9 cellular contexts compared by ENCODE assay signal in genomic region chr2:206693399-206694137, GRCh38. TPM values are rescaled to one million over a fixed set of nuclear protein-coding genes. Genes with fewer than 3 reads are reported as not detected.
A peak's percentile ranks its signal among the peaks of the same experiment; 100 is the strongest.
DNase-seq lines count a peak whose midpoint lies in the region; ATAC-seq and TF ChIP-seq lines count a peak whose summit lies in the region.
"Had no signal": no experiment of that assay in that cellular context is flagged by ENCODE, and none has a peak within 500 bp of the region (broad histone marks: within the 10 kb centered on the region; RNA-seq: fewer than 3 reads in every experiment).

No MANE protein-coding gene starts in this region.

- H3K36me3 ChIP-seq in endodermal cell (ENCODE audit: control insufficient read depth, insufficient read depth, low read length): no peaks in the 10 kb centered on the region
- H3K36me3 ChIP-seq in vagina: no peaks in the 10 kb centered on the region
- H3K36me3 ChIP-seq: BLaER1 had no signal

- no peaks in the 10 kb centered on the region for H3K27me3 Mint-ChIP-seq in endodermal cell (ENCODE audit: insufficient read depth)
- H3K27me3 Mint-ChIP-seq in mesothelial cell of epicardium (ENCODE audit: low read depth): peaks cover 27% of the 10 kb centered on the region

- H3K27ac Mint-ChIP-seq in endodermal cell (no peak overlapping the region), mesothelial cell of epicardium (no peak overlapping the region)

- intact Hi-C loops in vagina (cut with DNase I): loop anchor here (10.0 kb wide), 1 partner anchor 791 kb away; no protein-coding TSS in a partner anchor

- peak; percentile 35 for DNase-seq in NCI-H146 (lab: John Stamatoyannopoulos, UW)
- no peak for DNase-seq in NCI-H146 treated with DMSO at 0.1 percent for 48 hours (lab: John Stamatoyannopoulos, UW; ENCODE audit: unreplicated experiment)
- DNase-seq in NCI-H1048 (lab: John Stamatoyannopoulos, UW): peak; percentile 37
- DNase-seq in SKM-1 (lab: John Stamatoyannopoulos, UW; ENCODE audit: unreplicated experiment): peak; percentile 47
- DNase-seq in endodermal cell: peak; percentile 70
- DNase-seq in mesothelial cell of epicardium (ENCODE audit: low spot score in 2 of 2, unreplicated experiment in 2 of 2): no peak
- DNase-seq in vagina (ENCODE audit: extremely low spot score in 2 of 2): no peak

- 28 to 37% methylated on average over 3 to 5 of the region's 5 CpGs for WGBS in endodermal cell (ENCODE audit: insufficient coverage in 1 of 2, insufficient read length in 1 of 2), 2 experiments

- H3K4me3 Mint-ChIP-seq in endodermal cell (no peak overlapping the region), mesothelial cell of epicardium (no peak overlapping the region)

- H3K27me3 ChIP-seq in endodermal cell (ENCODE audit: control insufficient read depth, insufficient read depth, low read length, poor library complexity, severe bottlenecking) (no peaks in the 10 kb centered on the region), vagina (no peaks in the 10 kb centered on the region)
- H3K27me3 ChIP-seq: BLaER1 had no signal

- H3K4me3 ChIP-seq in endodermal cell (ENCODE audit: low read length) (no peak overlapping the region), vagina (no peak overlapping the region)
- H3K4me3 ChIP-seq: BLaER1 had no signal

- H3K9me3 ChIP-seq in endodermal cell (ENCODE audit: control insufficient read depth, low read length): no peaks in the 10 kb centered on the region
- H3K9me3 ChIP-seq in vagina: no peaks in the 10 kb centered on the region
- H3K9me3 ChIP-seq: BLaER1 had no signal

- H3K4me1 ChIP-seq in endodermal cell (ENCODE audit: control insufficient read depth, insufficient read depth, low read length) (no peaks in the 10 kb centered on the region), vagina (no peaks in the 10 kb centered on the region)
- H3K4me1 ChIP-seq: BLaER1 had no signal

- H3K9ac ChIP-seq in endodermal cell (ENCODE audit: extremely low read depth, low read length, poor library complexity, severe bottlenecking): no peak overlapping the region
- H3K9ac ChIP-seq: BLaER1 had no signal

- H3K9me3 Mint-ChIP-seq in endodermal cell: no peaks in the 10 kb centered on the region
- H3K9me3 Mint-ChIP-seq in mesothelial cell of epicardium: no peaks in the 10 kb centered on the region

- H3K27ac ChIP-seq in endodermal cell (ENCODE audit: low read depth, low read length) (no peak overlapping the region), vagina (no peak overlapping the region)
- H3K27ac ChIP-seq: BLaER1 had no signal

- H3K4me1 Mint-ChIP-seq in endodermal cell (no peaks in the 10 kb centered on the region), mesothelial cell of epicardium (no peaks in the 10 kb centered on the region)

- TF ChIP-seq POLR2A in vagina (IDR thresholded peaks at IDR 0.05): no peak

- H3K36me3 Mint-ChIP-seq in endodermal cell (ENCODE audit: low read depth): no peaks in the 10 kb centered on the region
- no peaks in the 10 kb centered on the region for H3K36me3 Mint-ChIP-seq in mesothelial cell of epicardium

- TF ChIP-seq CTCF in endodermal cell (conservative IDR thresholded peaks at IDR 0.05): peak; percentile 83
- TF ChIP-seq CTCF in mesothelial cell of epicardium (IDR thresholded peaks at IDR 0.05; ENCODE audit: unreplicated experiment): peak; percentile 77
- TF ChIP-seq CTCF in vagina (IDR thresholded peaks at IDR 0.05): peak in 2 of 3 experiments; percentile 56 to 61

- ATAC-seq in GM21576 (IDR thresholded peaks at IDR 0.05; ENCODE audit: unreplicated experiment): peak; percentile 60

RNA-seq across cellular contexts. Expression of gene DYTN, which starts 24.6 kb away (rescaled TPM):
- total RNA-seq in endodermal cell: not detected
- polyA plus RNA-seq in endodermal cell (2013, experiment 1 of 2): not detected
- not detected for polyA plus RNA-seq in endodermal cell (2013, experiment 2 of 2)
- not detected in 3 replicates for total RNA-seq in mesothelial cell of epicardium
- total RNA-seq in vagina: not detected

RNA-seq across cellular contexts. Expression of gene FAM237A, which starts 51.3 kb away (rescaled TPM):
- total RNA-seq in endodermal cell (not detected), mesothelial cell of epicardium (not detected in 3 replicates), vagina (not detected)
- polyA plus RNA-seq in endodermal cell (2013, experiment 1 of 2): not detected
- not detected for polyA plus RNA-seq in endodermal cell (2013, experiment 2 of 2)

Comparison
In these comparisons a context has a peak if more than half of its experiments do, and no peak if none do; other contexts are left out.
1. DNase-seq: peak in NCI-H146 (single experiment), NCI-H1048 (single experiment), SKM-1 (single experiment) and endodermal cell (single experiment); none in NCI-H146 treated with DMSO at 0.1 percent for 48 hours (single experiment), mesothelial cell of epicardium (0 of 2) and vagina (0 of 2).
2. Peak in every context shown above with its lines, with median percentiles within 50 percentile points of each other: CTCF ChIP-seq.